12 cellular contexts compared by ENCODE assay signal in the genomic region with DNA sequence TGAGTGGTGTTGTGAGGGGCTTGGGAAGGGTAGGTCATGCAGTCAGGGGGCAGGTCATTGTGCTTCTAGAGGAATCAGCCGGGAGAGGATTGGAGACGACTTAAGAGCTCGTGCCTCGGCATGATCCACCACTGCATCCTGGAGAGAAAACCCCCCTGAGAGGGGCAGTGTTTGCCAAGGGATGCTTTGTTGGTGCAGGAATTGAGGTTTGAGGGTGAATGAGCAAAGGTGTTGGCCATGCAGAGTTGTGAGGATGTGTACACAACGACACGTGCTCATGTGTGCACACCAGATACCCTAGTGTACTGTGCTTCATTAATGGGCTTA.
A peak's percentile ranks its signal among the peaks of the same experiment; 100 is the strongest.
DNase-seq lines count a peak whose midpoint lies in the region; ATAC-seq, FAIRE-seq and TF ChIP-seq lines count a peak whose summit lies in the region.
"Had no signal": no experiment of that assay in that cellular context is flagged by ENCODE, and none has a peak within 500 bp of the region (broad histone marks: within the 10 kb centered on the region; RNA-seq: fewer than 3 reads in every experiment).

No MANE protein-coding gene starts in this region.

- H3K27ac ChIP-seq in mammary epithelial cell (ENCODE audit: insufficient read depth, low read depth, low read length) (no peak overlapping the region), muscle layer of duodenum (ENCODE audit: low read length) (peak overlapping the region; percentile 43), transverse colon (peak overlapping the region; percentile 41 to 64 (median 49)), spleen (peak overlapping the region in 2 of 8 donors; percentile 18 to 38)
- H3K27ac ChIP-seq: colonic mucosa had no signal

- no peaks in the 10 kb centered on the region for H4K20me1 ChIP-seq in mammary epithelial cell (ENCODE audit: insufficient read depth, low read length)

- intact Hi-C loops in MCF 10A (cut with micrococcal nuclease): no loop called here
- intact Hi-C loops in mammary epithelial cell (cut with micrococcal nuclease): no loop called here
- intact Hi-C loops in transverse colon (cut with DNase I; ENCODE audit: low total_unique reads): no loop called here
- intact Hi-C loops in spleen (cut with DNase I; ENCODE audit: low total_unique reads): no loop called here

- H3K9me3 ChIP-seq in mammary epithelial cell (replicated peaks; ENCODE audit: insufficient read depth, low read length) (no peaks in the 10 kb centered on the region), muscle layer of duodenum (ENCODE audit: control insufficient read depth in 1 of 2, low read length in 2 of 2) (no peaks in the 10 kb centered on the region), transverse colon (no peaks in the 10 kb centered on the region), spleen (no peaks in the 10 kb centered on the region)
- H3K9me3 ChIP-seq: colonic mucosa had no signal

- no peak overlapping the region for H3K4me2 ChIP-seq in mammary epithelial cell (ENCODE audit: insufficient read depth, low read depth, low read length)

- peaks cover 20% of the 10 kb centered on the region for H3K4me1 Mint-ChIP-seq in MCF 10A (ENCODE audit: insufficient read depth, unreplicated experiment)
- no peaks in the 10 kb centered on the region for H3K4me1 Mint-ChIP-seq in activated CD8-positive, alpha-beta T cell treated with anti-CD3 and anti-CD28 coated beads, Interleukin-2, amount 10 ng/mL, durations not matched to agents 7 days and 5 days (ENCODE audit: low read depth)

- no peaks in the 10 kb centered on the region for H3K9me3 Mint-ChIP-seq in MCF 10A (ENCODE audit: unreplicated experiment)
- no peaks in the 10 kb centered on the region for H3K9me3 Mint-ChIP-seq in activated CD8-positive, alpha-beta T cell treated with anti-CD3 and anti-CD28 coated beads, Interleukin-2, amount 10 ng/mL, durations not matched to agents 7 days and 5 days (ENCODE audit: insufficient read depth)
- H3K9me3 Mint-ChIP-seq: activated T-helper 2 cell treated with anti-CD3 and anti-CD28 coated beads, Interferon-gamma antibody, Interleukin-2, Interleukin-4, amounts not matched to agents 10 μg/mL and 5 μg/mL and 100 μg/mL, durations not matched to agents 14 hours and 24 hours and 36 hours had no signal

- ATAC-seq in HG03045 (IDR thresholded peaks at IDR 0.05; ENCODE audit: unreplicated experiment): no peak
- ATAC-seq in activated CD8-positive, alpha-beta T cell treated with anti-CD3 and anti-CD28 coated beads, Interleukin-2, amount 10 ng/mL, durations not matched to agents 7 days and 5 days: no peak

- H3K36me3 ChIP-seq in mammary epithelial cell (ENCODE audit: insufficient read depth, low read length): no peaks in the 10 kb centered on the region
- no peaks in the 10 kb centered on the region for H3K36me3 ChIP-seq in bronchial epithelial cell (ENCODE audit: control insufficient read depth, insufficient read depth, low read length)
- H3K36me3 ChIP-seq in muscle layer of duodenum (ENCODE audit: control insufficient read depth in 1 of 2, insufficient read depth in 2 of 2, low read length in 2 of 2): peaks cover 4 to 5% of the 10 kb centered on the region in 2 donors
- H3K36me3 ChIP-seq in transverse colon: peaks cover 0 to 2% (median 0%) of the 10 kb centered on the region in 4 donors
- peaks cover 0 to 20% (median 4%) of the 10 kb centered on the region in 6 donors for H3K36me3 ChIP-seq in spleen
- H3K36me3 ChIP-seq: colonic mucosa had no signal

- POLR2A ChIA-PET in MCF 10A (lab: Yijun Ruan, JAX): interaction anchor here (0.6 to 1.3 kb wide), 4 partner anchors 14 to 177 kb away, joined by 3 to 5 read pairs (median 4); no protein-coding TSS in a partner anchor
- POLR2A ChIA-PET in activated CD8-positive, alpha-beta T cell treated with anti-CD3 and anti-CD28 coated beads, Interleukin-2, amount 10 ng/mL, durations not matched to agents 7 days and 5 days (lab: Charles Lee): no interaction called here

- H3K4me3 ChIP-seq in mammary epithelial cell (replicated peaks in 1 of 3; ENCODE audit: insufficient read depth in 1 of 3, low read depth in 2 of 3, low read length in 3 of 3): no peak overlapping the region
- H3K4me3 ChIP-seq in bronchial epithelial cell (ENCODE audit: low read depth, low read length): no peak overlapping the region
- no peak overlapping the region for H3K4me3 ChIP-seq in muscle layer of duodenum (ENCODE audit: low read depth in 1 of 2, low read length in 2 of 2)
- no peak overlapping the region for H3K4me3 ChIP-seq in transverse colon
- H3K4me3 ChIP-seq in spleen: no peak overlapping the region
- H3K4me3 ChIP-seq: colonic mucosa had no signal

- no peaks in the 10 kb centered on the region for H3K27me3 Mint-ChIP-seq in MCF 10A (ENCODE audit: insufficient read depth, unreplicated experiment)
- no peaks in the 10 kb centered on the region for H3K27me3 Mint-ChIP-seq in activated CD8-positive, alpha-beta T cell treated with anti-CD3 and anti-CD28 coated beads, Interleukin-2, amount 10 ng/mL, durations not matched to agents 7 days and 5 days (ENCODE audit: low read depth)

- TF ChIP-seq EP300 in transverse colon (IDR thresholded peaks at IDR 0.05; ENCODE audit: low read depth): no peak

- BruUV-seq in MCF 10A (replicated peaks; lab: Mats Ljungman, UMichigan) (no TSS peak), mammary epithelial cell (replicated peaks; lab: Mats Ljungman, UMichigan) (no TSS peak)

- no peak overlapping the region for H3K27ac Mint-ChIP-seq in MCF 10A (ENCODE audit: low read depth, unreplicated experiment)
- no peak overlapping the region for H3K27ac Mint-ChIP-seq in activated CD8-positive, alpha-beta T cell treated with anti-CD3 and anti-CD28 coated beads, Interleukin-2, amount 10 ng/mL, durations not matched to agents 7 days and 5 days
- H3K27ac Mint-ChIP-seq: activated T-helper 2 cell treated with anti-CD3 and anti-CD28 coated beads, Interferon-gamma antibody, Interleukin-2, Interleukin-4, amounts not matched to agents 10 μg/mL and 5 μg/mL and 100 μg/mL, durations not matched to agents 14 hours and 24 hours and 36 hours had no signal

- H3K4me1 ChIP-seq in mammary epithelial cell (ENCODE audit: insufficient read depth, low read length): peaks cover 16% of the 10 kb centered on the region
- H3K4me1 ChIP-seq in muscle layer of duodenum (ENCODE audit: control insufficient read depth in 1 of 2, insufficient read depth in 2 of 2, low read length in 2 of 2): peaks cover 19 to 29% of the 10 kb centered on the region in 2 donors
- H3K4me1 ChIP-seq in transverse colon: peaks cover 5 to 21% (median 12%) of the 10 kb centered on the region in 4 donors
- H3K4me1 ChIP-seq in spleen: peaks cover 0 to 37% (median 16%) of the 10 kb centered on the region in 6 donors
- H3K4me1 ChIP-seq: colonic mucosa had no signal

- TF ChIP-seq CTCF in MCF 10A (IDR thresholded peaks at IDR 0.05; ENCODE audit: unreplicated experiment) (no peak), mammary epithelial cell (conservative IDR thresholded peaks at IDR 0.05 in 1 of 2, IDR thresholded peaks at IDR 0.05 in 1 of 2; ENCODE audit: extremely low read depth in 1 of 2, insufficient read depth in 1 of 2, low read depth in 1 of 2, low read length in 2 of 2) (no peak), bronchial epithelial cell (IDR thresholded peaks at IDR 0.05; ENCODE audit: insufficient read depth, low read length, severe bottlenecking) (no peak), transverse colon (IDR thresholded peaks at IDR 0.05) (no peak), spleen (IDR thresholded peaks at IDR 0.05 in 8 of 11, conservative IDR thresholded peaks at IDR 0.05 in 3 of 11) (no peak)

- CTCF ChIA-PET in MCF 10A (lab: Yijun Ruan, JAX) (interaction anchor here (1.2 to 6.7 kb wide), 2 partner anchors 15 to 328 kb away, joined by 3 to 69 read pairs; no protein-coding TSS in a partner anchor), mammary epithelial cell (lab: Charles Lee; ENCODE audit: low non-redundant PET) (no interaction called here)
- CTCF ChIA-PET in activated CD8-positive, alpha-beta T cell treated with anti-CD3 and anti-CD28 coated beads, Interleukin-2, amount 10 ng/mL, durations not matched to agents 7 days and 5 days (lab: Charles Lee): interaction anchor here (1.2 to 1.5 kb wide), 2 partner anchors 15 to 387 kb away, joined by 3 read pairs; no protein-coding TSS in a partner anchor

- in situ Hi-C loops in mammary epithelial cell (cut with MboI; ENCODE audit: low sequenced_read_pairs in 2 of 2) (no loop called here), transverse colon (cut with MboI; ENCODE audit: low pct_ligation_motif_present in 1 of 4, low pct_unique_long_range_greater_than_20kb in 1 of 4, low sequenced_read_pairs in 3 of 4) (loop anchor here in 1 of 4 donors (25.0 kb wide), 1 partner anchor 592 kb away; no protein-coding TSS in a partner anchor)

- dilution Hi-C loops in mammary epithelial cell (cut with HindIII; ENCODE audit: low sequenced_read_pairs): no loop called here

- FAIRE-seq in bronchial epithelial cell (lab: Jason Lieb, UNC): no peak

- no peaks in the 10 kb centered on the region for H3K79me2 ChIP-seq in mammary epithelial cell (ENCODE audit: insufficient read depth, low read length)

- DNase-seq in MCF 10A (ENCODE audit: unreplicated experiment) (no peak), mammary epithelial cell (no peak), bronchial epithelial cell (ENCODE audit: low read depth) (peak; percentile 12), transverse colon (no peak), spleen (no peak)
- DNase-seq in activated CD8-positive, alpha-beta T cell treated with anti-CD3 and anti-CD28 coated beads, Interleukin-2, amount 10 ng/mL, durations not matched to agents 7 days and 5 days: no peak
- DNase-seq: colonic mucosa, EL, retina had no signal

- no peaks in the 10 kb centered on the region for H3K36me3 Mint-ChIP-seq in MCF 10A (ENCODE audit: insufficient read depth, unreplicated experiment)
- no peaks in the 10 kb centered on the region for H3K36me3 Mint-ChIP-seq in activated CD8-positive, alpha-beta T cell treated with anti-CD3 and anti-CD28 coated beads, Interleukin-2, amount 10 ng/mL, durations not matched to agents 7 days and 5 days (ENCODE audit: low read depth)

- no peak overlapping the region for H2AFZ ChIP-seq in mammary epithelial cell (ENCODE audit: low read depth, low read length)

- peak overlapping the region; percentile 47 for H3K4me3 Mint-ChIP-seq in MCF 10A (ENCODE audit: unreplicated experiment)
- no peak overlapping the region for H3K4me3 Mint-ChIP-seq in activated CD8-positive, alpha-beta T cell treated with anti-CD3 and anti-CD28 coated beads, Interleukin-2, amount 10 ng/mL, durations not matched to agents 7 days and 5 days

- 3% methylated on average over 6 of the region's 6 CpGs for WGBS in mammary epithelial cell (ENCODE audit: low coverage, missing lambda C conversion rate)
- WGBS in transverse colon (ENCODE audit: low coverage in 1 of 2), 2 donors: 86% methylated on average over 6 of the region's 6 CpGs; no CpG with 5 or more reads in 1 of the 2 donors
- WGBS in spleen, 5 donors: 71 to 87% (median 77%) methylated on average over 6 of the region's 6 CpGs

- no peak overlapping the region for H3K9ac ChIP-seq in mammary epithelial cell (ENCODE audit: insufficient read depth, low read length)

- TF ChIP-seq POLR2A in transverse colon (IDR thresholded peaks at IDR 0.05) (no peak), spleen (IDR thresholded peaks at IDR 0.05) (no peak)

- no peaks in the 10 kb centered on the region for H3K27me3 ChIP-seq in mammary epithelial cell (ENCODE audit: insufficient read depth, low read length)
- no peaks in the 10 kb centered on the region for H3K27me3 ChIP-seq in bronchial epithelial cell (ENCODE audit: control insufficient read depth, insufficient read depth, low read length)
- no peaks in the 10 kb centered on the region for H3K27me3 ChIP-seq in muscle layer of duodenum (ENCODE audit: low read depth, low read length)
- no peaks in the 10 kb centered on the region for H3K27me3 ChIP-seq in transverse colon
- H3K27me3 ChIP-seq in spleen (replicated peaks in 1 of 7): no peaks in the 10 kb centered on the region
- H3K27me3 ChIP-seq: colonic mucosa had no signal
